Comparison of ENCODE assay signal across 7 cellular contexts in genomic region chr10:32621969-32622368, GRCh38.
"Had no signal": no experiment of that assay in that cellular context is flagged by ENCODE, and none has a peak within 500 bp of the region (broad histone marks: within the 10 kb centered on the region; RNA-seq: fewer than 3 reads in every experiment).

No MANE protein-coding gene starts in this region.

- H3K4me2 ChIP-seq: KMS-11 had no signal

- H3K9ac ChIP-seq: KMS-11 had no signal

- H3K4me3 ChIP-seq: K562 had no signal

- DNase-seq: IMR-90, KBM-7, KG1 had no signal

- H3K27ac ChIP-seq: HL-60, KMS-11 had no signal

- ATAC-seq: HepG2, K562 had no signal
